In the genomic region with DNA sequence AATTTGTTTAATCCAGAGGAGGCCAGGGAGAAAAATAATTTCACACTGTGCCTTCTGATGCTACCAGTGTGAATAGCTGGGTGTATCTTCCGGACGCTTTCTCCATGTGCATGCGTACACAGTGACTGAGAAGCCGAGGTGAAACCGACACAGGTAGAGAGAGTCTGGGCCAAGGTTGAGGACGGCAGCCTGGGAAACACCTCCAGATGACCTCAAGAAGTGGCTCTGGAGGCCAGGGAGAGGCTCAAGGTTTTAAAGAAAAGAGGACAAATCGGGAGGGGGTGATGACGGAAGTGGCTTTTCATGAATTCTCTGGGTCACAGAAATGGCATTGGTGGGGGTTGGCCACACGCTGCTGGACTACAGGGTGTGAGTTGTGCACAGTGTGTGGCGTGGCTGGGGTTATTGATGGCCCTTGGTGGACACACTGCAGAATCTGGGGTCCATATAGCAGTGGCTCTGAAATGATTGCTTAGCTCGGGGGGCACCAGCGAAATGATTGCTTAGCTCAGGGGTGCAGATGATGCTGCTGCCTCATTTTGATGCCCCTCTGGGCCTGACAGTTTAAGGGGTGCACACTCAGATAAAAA, we compare ENCODE assay signal across 19 cellular contexts. TPM values are rescaled to one million over a fixed set of nuclear protein-coding genes. Genes with fewer than 3 reads are reported as not detected.
DNase-seq lines count a peak whose midpoint lies in the region; ATAC-seq and TF ChIP-seq lines count a peak whose summit lies in the region.
"Had no signal": no experiment of that assay in that cellular context is flagged by ENCODE, and none has a peak within 500 bp of the region (broad histone marks: within the 10 kb centered on the region; RNA-seq: fewer than 3 reads in every experiment).

No MANE protein-coding gene starts in this region.

- no peak overlapping the region for H3K4me2 ChIP-seq in neuronal stem cell (ENCODE audit: insufficient read depth, low read length, poor library complexity, severe bottlenecking)

- no peak overlapping the region for H2BK120ac ChIP-seq in neuronal stem cell (ENCODE audit: low read depth, low read length)

- H3K4me3 Mint-ChIP-seq in CD8-positive, alpha-beta memory T cell, result no peak overlapping the region

- H3K9ac ChIP-seq in colonic mucosa (ENCODE audit: low read depth in 2 of 2, low read length in 2 of 2) (no peak overlapping the region), neuronal stem cell (ENCODE audit: low read depth, low read length, poor library complexity) (no peak overlapping the region)

- no peak overlapping the region for H3K18ac ChIP-seq in neuronal stem cell (ENCODE audit: low read length)

- H3K27ac Mint-ChIP-seq in CD8-positive, alpha-beta memory T cell, result no peak overlapping the region

- intact Hi-C loops in Right ventricle myocardium inferior (cut with DNase I), result no loop called here
- intact Hi-C loops in left ventricle myocardium inferior (cut with micrococcal nuclease), result no loop called here
- intact Hi-C loops in colonic mucosa (cut with DNase I), result no loop called here

- H3K4me1 Mint-ChIP-seq in CD8-positive, alpha-beta memory T cell, result no peaks in the 10 kb centered on the region

- H4K8ac ChIP-seq in neuronal stem cell (ENCODE audit: low read depth, low read length), result no peak overlapping the region

- no peak overlapping the region for H3K23ac ChIP-seq in neuronal stem cell (ENCODE audit: low read depth, low read length, poor library complexity)

- CTCF ChIA-PET in CD8-positive, alpha-beta memory T cell (lab: Charles Lee), result no interaction called here

- H2BK5ac ChIP-seq in neuronal stem cell (ENCODE audit: low read length), result peak overlapping the region; percentile 67

- H3K4me3 ChIP-seq in left ventricle myocardium inferior (no peak overlapping the region), colonic mucosa (no peak overlapping the region), neuronal stem cell (ENCODE audit: low read length in 2 of 2) (no peak overlapping the region)
- no peak overlapping the region for H3K4me3 ChIP-seq in CD8-positive, alpha-beta memory T cell (ENCODE audit: low read length)

- peaks cover 54% of the 10 kb centered on the region for H3K27me3 ChIP-seq in left ventricle myocardium inferior (ENCODE audit: low read depth)
- H3K27me3 ChIP-seq in colonic mucosa, result no peaks in the 10 kb centered on the region
- H3K27me3 ChIP-seq in neuronal stem cell (ENCODE audit: control insufficient read depth in 3 of 3, insufficient read depth in 3 of 3, low read depth in 1 of 3, low read length in 3 of 3), result no peaks in the 10 kb centered on the region
- H3K27me3 ChIP-seq in CD8-positive, alpha-beta memory T cell (ENCODE audit: insufficient read depth, low read length, poor library complexity, severe bottlenecking), result no peaks in the 10 kb centered on the region

- no peak overlapping the region for H2BK12ac ChIP-seq in neuronal stem cell (ENCODE audit: low read length)

- H3K36me3 Mint-ChIP-seq in CD8-positive, alpha-beta memory T cell, result no peaks in the 10 kb centered on the region

- no CpG with 5 or more reads among the region's 12 CpGs for WGBS in neuronal stem cell (ENCODE audit: extremely low coverage in 2 of 2, insufficient read length in 2 of 2, insufficient replicate concordance in 1 of 2), 2 donors

- no peaks in the 10 kb centered on the region for H3K36me3 ChIP-seq in left ventricle myocardium inferior
- H3K36me3 ChIP-seq in colonic mucosa, result no peaks in the 10 kb centered on the region
- peaks cover 43 to 56% of the 10 kb centered on the region in 2 donors for H3K36me3 ChIP-seq in neuronal stem cell (replicated peaks in 1 of 2; ENCODE audit: control insufficient read depth in 2 of 2, insufficient read depth in 2 of 2, low read length in 2 of 2)
- no peaks in the 10 kb centered on the region for H3K36me3 ChIP-seq in CD8-positive, alpha-beta memory T cell (ENCODE audit: insufficient read depth, low read length)

- H4K91ac ChIP-seq in neuronal stem cell (ENCODE audit: low read depth, low read length, poor library complexity), result no peak overlapping the region

- H3K4me1 ChIP-seq in left ventricle myocardium inferior (no peaks in the 10 kb centered on the region), colonic mucosa (no peaks in the 10 kb centered on the region), neuronal stem cell (ENCODE audit: control insufficient read depth in 2 of 2, insufficient read depth in 1 of 2, low read depth in 1 of 2, low read length in 2 of 2) (peaks cover 0 to 8% of the 10 kb centered on the region in 2 donors)
- H3K4me1 ChIP-seq in CD8-positive, alpha-beta memory T cell (ENCODE audit: insufficient read depth, low read length), result no peaks in the 10 kb centered on the region

- no peak overlapping the region for H2AK5ac ChIP-seq in neuronal stem cell (ENCODE audit: low read depth, low read length)

- H3K27ac ChIP-seq in left ventricle myocardium inferior (replicated peaks) (no peak overlapping the region), colonic mucosa (no peak overlapping the region), neuronal stem cell (replicated peaks; ENCODE audit: low read length) (no peak overlapping the region)
- H3K27ac ChIP-seq in CD8-positive, alpha-beta memory T cell (ENCODE audit: low read depth, low read length), result no peak overlapping the region

- no peak for TF ChIP-seq CTCF in left ventricle myocardium inferior (IDR thresholded peaks at IDR 0.05; ENCODE audit: borderline replicate concordance)
- TF ChIP-seq CTCF in colonic mucosa (IDR thresholded peaks at IDR 0.05), result no peak

- H2BK15ac ChIP-seq in neuronal stem cell (ENCODE audit: low read length), result no peak overlapping the region

- H3K14ac ChIP-seq in neuronal stem cell (ENCODE audit: low read length), result no peak overlapping the region

- peaks cover 8 to 32% of the 10 kb centered on the region in 2 donors for H3K27me3 Mint-ChIP-seq in CD8-positive, alpha-beta memory T cell

- no peak for ATAC-seq in Right ventricle myocardium inferior
- ATAC-seq: HepG2 had no signal

- H3K4ac ChIP-seq in neuronal stem cell (ENCODE audit: low read length), result no peak overlapping the region

- no peak overlapping the region for H2AFZ ChIP-seq in neuronal stem cell (ENCODE audit: low read length)

- H3K79me1 ChIP-seq in neuronal stem cell (ENCODE audit: low read depth, low read length), result no peaks in the 10 kb centered on the region

- H3K9me3 Mint-ChIP-seq in CD8-positive, alpha-beta memory T cell, result no peaks in the 10 kb centered on the region

- POLR2A ChIA-PET in CD8-positive, alpha-beta memory T cell (lab: Charles Lee), result no interaction called here

- H3K9me3 ChIP-seq in left ventricle myocardium inferior (replicated peaks), result no peaks in the 10 kb centered on the region
- no peaks in the 10 kb centered on the region for H3K9me3 ChIP-seq in colonic mucosa
- H3K9me3 ChIP-seq in neuronal stem cell (replicated peaks in 1 of 2; ENCODE audit: control insufficient read depth in 2 of 2, insufficient read depth in 1 of 2, low read depth in 1 of 2, low read length in 2 of 2), result peaks cover 0 to 3% of the 10 kb centered on the region in 2 donors
- H3K9me3 ChIP-seq in CD8-positive, alpha-beta memory T cell (ENCODE audit: low read length), result no peaks in the 10 kb centered on the region

- DNase-seq in Right ventricle myocardium inferior (ENCODE audit: missing footprints), result peak; percentile 3
- no peak for DNase-seq in left ventricle myocardium inferior
- DNase-seq in colonic mucosa, result peak; percentile 8
- DNase-seq in neuronal stem cell (ENCODE audit: low spot score), result no peak
- no peak for DNase-seq in nucleus accumbens (lab: John Stamatoyannopoulos, UW)
- DNase-seq in CD8-positive, alpha-beta memory T cell, result no peak
- no peak for DNase-seq in putamen (ENCODE audit: low spot score)
- DNase-seq in activated T-cell treated with anti-CD3 and anti-CD28 coated beads, Interleukin-2, amount 50 U/mL, for 48 hours, result no peak
- DNase-seq: C1 segment of cervical spinal cord, GF-D8, KG1, NCI-H146, NCI-H2081, NCI-H510A, NCI-H774, RPMI8226 had no signal

RNA-seq across cellular contexts. Expression of a gene that starts 34.1 kb away (rescaled TPM):
- total RNA-seq in Right ventricle myocardium inferior (74.9 TPM), left ventricle myocardium inferior (93.4 TPM), colonic mucosa (not detected)
- polyA plus RNA-seq in neuronal stem cell (2013, experiment 1 of 2), result 0.03 TPM
- not detected for polyA plus RNA-seq in neuronal stem cell (2013, experiment 2 of 2)
- not detected for total RNA-seq in CD8-positive, alpha-beta memory T cell
- not detected for polyA plus RNA-seq in CD8-positive, alpha-beta memory T cell
- total RNA-seq: Daoy, H4, HepG2 had no signal
- polyA plus RNA-seq: HepG2 had no signal

Comparison
In these comparisons a context has a peak if more than half of its experiments do, and no peak if none do; other contexts are left out.
1. DNase-seq: peak in Right ventricle myocardium inferior (single experiment) and colonic mucosa (single experiment); none in left ventricle myocardium inferior (single experiment), neuronal stem cell (single experiment), nucleus accumbens (0 of 56), CD8-positive, alpha-beta memory T cell (0 of 5), putamen (single experiment) and activated T-cell treated with anti-CD3 and anti-CD28 coated beads, Interleukin-2, amount 50 U/mL, for 48 hours (0 of 2).
2. RNA of a gene that starts 34.1 kb away (total RNA-seq): 93.4 TPM in left ventricle myocardium inferior (single experiment) and 74.9 TPM in Right ventricle myocardium inferior (single experiment); not detected in CD8-positive, alpha-beta memory T cell and not detected in colonic mucosa; every median in the first group is over 10 times any median in the second.